In genomic region chr1:53517109-53517508, GRCh38 we compare ENCODE assay signal across 26 cellular contexts. TPM values are rescaled to one million over a fixed set of nuclear protein-coding genes. Genes with fewer than 3 reads are reported as not detected.
"Had no signal": no experiment of that assay in that cellular context is flagged by ENCODE, and none has a peak within 500 bp of the region (broad histone marks: within the 10 kb centered on the region; RNA-seq: fewer than 3 reads in every experiment).

No MANE protein-coding gene starts in this region.

- H3K27ac Mint-ChIP-seq: activated CD4-positive, alpha-beta memory T cell treated with anti-CD3 and anti-CD28 coated beads, Interleukin-2, amount 10 ng/mL, durations not matched to agents 7 days and 5 days; activated naive CD4-positive, alpha-beta T cell treated with anti-CD3 and anti-CD28 coated beads, Interleukin-2, amount 10 ng/mL, durations not matched to agents 7 days and 5 days; activated naive CD8-positive, alpha-beta T cell treated with anti-CD3 and anti-CD28 coated beads for 36 hours; activated T-helper 17 cell treated with anti-CD3 and anti-CD28 coated beads, Interleukin-2, amount 50 U/mL, for 72 hours; T-helper 1 cell treated with Interleukin-12 subunit alpha and Interleukin-12 subunit beta and Interleukin-4 antibody, amounts not matched to agents 30 μg/mL and 1 μg/mL, for 36 hours had no signal

- H3K36me3 ChIP-seq: cardiac muscle cell, MG63 had no signal

- DNase-seq: activated CD4-positive, alpha-beta memory T cell treated with anti-CD3 and anti-CD28 coated beads, Interleukin-2, amount 10 ng/mL, durations not matched to agents 7 days and 5 days; activated CD4-positive, alpha-beta T cell treated with anti-CD3 and anti-CD28 coated beads, Interleukin-2, amount 50 U/mL, for 1 hour; activated CD4-positive, CD25-positive, alpha-beta regulatory T cell; activated gamma-delta T cell treated with Interleukin-2 at 50 U/mL for 16 hours; activated naive CD4-positive, alpha-beta T cell treated with anti-CD3 and anti-CD28 coated beads, Interleukin-2, amount 10 ng/mL, durations not matched to agents 7 days and 5 days; activated naive CD8-positive, alpha-beta T cell treated with anti-CD3 and anti-CD28 coated beads for 36 hours; activated T-cell treated with anti-CD3 and anti-CD28 coated beads for 4 hours; activated T-cell treated with anti-CD3 and anti-CD28 coated beads, Interleukin-2, amount 50 U/mL, for 48 hours; brain microvascular endothelial cell; MG63; MV-4-11; NCI-H1092 treated with DMSO at 0.1 percent for 48 hours; NCI-H1417 treated with DMSO at 0.1 percent for 48 hours; NCI-H1694; NCI-H2029; NCI-H2107; NCI-H2171 treated with DMSO at 0.1 percent for 48 hours; NCI-H226; NCI-H526; SHP77 treated with DMSO at 0.1 percent for 48 hours had no signal

- H3K27me3 Mint-ChIP-seq: activated CD4-positive, alpha-beta memory T cell treated with anti-CD3 and anti-CD28 coated beads, Interleukin-2, amount 10 ng/mL, durations not matched to agents 7 days and 5 days; activated naive CD4-positive, alpha-beta T cell treated with anti-CD3 and anti-CD28 coated beads, Interleukin-2, amount 10 ng/mL, durations not matched to agents 7 days and 5 days; activated naive CD8-positive, alpha-beta T cell treated with anti-CD3 and anti-CD28 coated beads for 36 hours had no signal

- ATAC-seq: activated T-helper 17 cell treated with anti-CD3 and anti-CD28 coated beads, Interleukin-2, amount 50 U/mL, for 72 hours had no signal

- H3K27ac ChIP-seq: brain microvascular endothelial cell, cardiac muscle cell had no signal

- H3K27me3 ChIP-seq: brain microvascular endothelial cell, cardiac muscle cell, MG63 had no signal

- H3K36me3 Mint-ChIP-seq: activated naive CD4-positive, alpha-beta T cell treated with anti-CD3 and anti-CD28 coated beads, Interleukin-2, amount 10 ng/mL, durations not matched to agents 7 days and 5 days; activated naive CD8-positive, alpha-beta T cell treated with anti-CD3 and anti-CD28 coated beads for 36 hours had no signal

- H3K4me3 Mint-ChIP-seq: activated CD4-positive, alpha-beta memory T cell treated with anti-CD3 and anti-CD28 coated beads, Interleukin-2, amount 10 ng/mL, durations not matched to agents 7 days and 5 days; activated naive CD4-positive, alpha-beta T cell treated with anti-CD3 and anti-CD28 coated beads, Interleukin-2, amount 10 ng/mL, durations not matched to agents 7 days and 5 days; activated naive CD8-positive, alpha-beta T cell treated with anti-CD3 and anti-CD28 coated beads for 36 hours; activated T-helper 17 cell treated with anti-CD3 and anti-CD28 coated beads, Interleukin-2, amount 50 U/mL, for 72 hours; T-helper 1 cell treated with Interleukin-12 subunit alpha and Interleukin-12 subunit beta and Interleukin-4 antibody, amounts not matched to agents 30 μg/mL and 1 μg/mL, for 36 hours had no signal

- H3K4me3 ChIP-seq: cardiac muscle cell, MG63 had no signal

- H3K9me3 ChIP-seq: MG63 had no signal

- H3K9me3 Mint-ChIP-seq: activated CD4-positive, alpha-beta memory T cell treated with anti-CD3 and anti-CD28 coated beads, Interleukin-2, amount 10 ng/mL, durations not matched to agents 7 days and 5 days; activated naive CD4-positive, alpha-beta T cell treated with anti-CD3 and anti-CD28 coated beads, Interleukin-2, amount 10 ng/mL, durations not matched to agents 7 days and 5 days; activated naive CD8-positive, alpha-beta T cell treated with anti-CD3 and anti-CD28 coated beads for 36 hours; activated T-helper 17 cell treated with anti-CD3 and anti-CD28 coated beads, Interleukin-2, amount 50 U/mL, for 72 hours; T-helper 1 cell treated with Interleukin-12 subunit alpha and Interleukin-12 subunit beta and Interleukin-4 antibody, amounts not matched to agents 30 μg/mL and 1 μg/mL, for 36 hours had no signal

- H3K4me1 Mint-ChIP-seq: activated CD4-positive, alpha-beta memory T cell treated with anti-CD3 and anti-CD28 coated beads, Interleukin-2, amount 10 ng/mL, durations not matched to agents 7 days and 5 days; activated naive CD4-positive, alpha-beta T cell treated with anti-CD3 and anti-CD28 coated beads, Interleukin-2, amount 10 ng/mL, durations not matched to agents 7 days and 5 days; activated naive CD8-positive, alpha-beta T cell treated with anti-CD3 and anti-CD28 coated beads for 36 hours; activated T-helper 17 cell treated with anti-CD3 and anti-CD28 coated beads, Interleukin-2, amount 50 U/mL, for 72 hours had no signal

RNA-seq across cellular contexts. Expression of gene DMRTB1, which starts 57.9 kb away (rescaled TPM):
- total RNA-seq: activated CD4-positive, alpha-beta memory T cell treated with anti-CD3 and anti-CD28 coated beads, Interleukin-2, amount 10 ng/mL, durations not matched to agents 7 days and 5 days; activated CD8-positive, alpha-beta memory T cell treated with anti-CD3 and anti-CD28 coated beads for 36 hours; activated naive CD8-positive, alpha-beta T cell treated with anti-CD3 and anti-CD28 coated beads for 36 hours; activated T-helper 17 cell treated with anti-CD3 and anti-CD28 coated beads, Interleukin-2, amount 50 U/mL, for 72 hours; cardiac muscle cell; NCI-H460; SK-MEL-5 had no signal
